Comparison of ENCODE assay signal across 12 cellular contexts in the genomic region with DNA sequence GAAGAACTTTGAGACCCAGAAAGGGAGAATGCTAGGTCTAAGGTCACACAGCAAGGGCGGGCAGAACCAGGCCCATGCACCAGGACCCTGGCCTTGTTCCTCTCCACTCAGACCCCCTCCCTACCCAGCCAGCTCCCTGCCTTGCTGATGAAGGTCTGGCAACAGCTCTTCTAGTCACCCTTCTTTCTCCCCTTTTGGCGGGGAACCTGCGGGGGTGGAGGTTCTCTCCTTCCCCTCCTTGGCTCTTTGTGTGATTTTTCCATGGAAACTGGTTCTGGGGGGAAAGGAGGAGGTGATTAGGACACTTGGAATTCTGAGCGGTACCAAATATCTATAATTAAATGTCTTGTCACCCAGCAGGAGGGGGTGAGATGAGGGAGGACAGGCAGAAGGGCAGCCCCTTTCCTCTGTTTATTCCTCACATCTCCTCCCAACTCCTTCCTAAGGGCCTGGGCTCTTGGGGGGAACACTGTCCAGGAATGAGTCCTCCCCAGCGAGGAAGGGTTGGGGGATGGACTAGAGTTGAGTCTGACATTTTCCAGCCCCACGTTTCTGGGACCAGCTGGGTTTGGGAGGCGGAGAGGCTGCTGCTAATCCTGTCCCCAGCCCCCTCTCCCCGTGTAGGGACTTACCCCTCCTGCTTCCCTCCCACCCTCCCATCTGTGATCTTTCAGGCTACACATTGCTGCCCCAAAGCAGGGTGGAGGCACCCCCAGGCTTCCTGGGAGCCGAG. TPM values are rescaled to one million over a fixed set of nuclear protein-coding genes. Genes with fewer than 3 reads are reported as not detected.
DNase-seq lines count a peak whose midpoint lies in the region; ATAC-seq and TF ChIP-seq lines count a peak whose summit lies in the region.
"Had no signal": no experiment of that assay in that cellular context is flagged by ENCODE, and none has a peak within 500 bp of the region (broad histone marks: within the 10 kb centered on the region; RNA-seq: fewer than 3 reads in every experiment).

No MANE protein-coding gene starts in this region.

- peak overlapping the region; percentile 38 for H3K4me3 ChIP-seq in rectal smooth muscle tissue (ENCODE audit: low read length)

- H3K27me3 ChIP-seq in rectal smooth muscle tissue (ENCODE audit: control insufficient read depth, insufficient read depth, low read length), result no peaks in the 10 kb centered on the region

- DNase-seq in AG08395 (ENCODE audit: low spot score), result peak; percentile 35
- DNase-seq in NCI-H524 (lab: John Stamatoyannopoulos, UW), result peak; percentile 80 to 81
- DNase-seq in glutamatergic neuron, result no peak
- DNase-seq in G401 (ENCODE audit: low spot score), result no peak
- DNase-seq in LoVo (ENCODE audit: low spot score), result no peak
- DNase-seq: activated CD4-positive, alpha-beta T cell treated with anti-CD3 and anti-CD28 coated beads for 48 hours; SHP77 treated with DMSO at 0.1 percent for 48 hours had no signal

- peak overlapping the region; percentile 32 for H3K9ac ChIP-seq in rectal smooth muscle tissue (ENCODE audit: low read length)

- no peak for TF ChIP-seq CTCF in glutamatergic neuron (IDR thresholded peaks at IDR 0.05; ENCODE audit: partially characterized antibody, unreplicated experiment)

- peaks cover 10% of the 10 kb centered on the region for H3K9me3 Mint-ChIP-seq in glutamatergic neuron (ENCODE audit: unreplicated experiment)
- H3K9me3 Mint-ChIP-seq: activated naive CD4-positive, alpha-beta T cell treated with anti-CD3 and anti-CD28 coated beads, Interleukin-2, amount 50 U/mL, for 24 hours had no signal

- H3K4me1 ChIP-seq in rectal smooth muscle tissue (ENCODE audit: control insufficient read depth, insufficient read depth, low read length), result peaks cover 84% of the 10 kb centered on the region

- peak overlapping the region; percentile 97 for H3K27ac ChIP-seq in rectal smooth muscle tissue (ENCODE audit: low read depth, low read length)
- H3K27ac ChIP-seq: C4-2B had no signal

- in situ Hi-C loops in G401 (cut with HindIII; ENCODE audit: low sequenced_read_pairs), result no loop called here

- no peak overlapping the region for H3K4me3 Mint-ChIP-seq in glutamatergic neuron (ENCODE audit: unreplicated experiment)
- H3K4me3 Mint-ChIP-seq: activated naive CD4-positive, alpha-beta T cell treated with anti-CD3 and anti-CD28 coated beads, Interleukin-2, amount 50 U/mL, for 24 hours had no signal

- peaks cover 23% of the 10 kb centered on the region for H3K4me1 Mint-ChIP-seq in glutamatergic neuron (ENCODE audit: low read depth, unreplicated experiment)
- H3K4me1 Mint-ChIP-seq: activated naive CD4-positive, alpha-beta T cell treated with anti-CD3 and anti-CD28 coated beads, Interleukin-2, amount 50 U/mL, for 24 hours had no signal

- H3K36me3 Mint-ChIP-seq in glutamatergic neuron (ENCODE audit: unreplicated experiment), result peaks cover 6% of the 10 kb centered on the region
- H3K36me3 Mint-ChIP-seq: activated naive CD4-positive, alpha-beta T cell treated with anti-CD3 and anti-CD28 coated beads, Interleukin-2, amount 50 U/mL, for 24 hours had no signal

- H3K36me3 ChIP-seq in rectal smooth muscle tissue (ENCODE audit: control insufficient read depth, insufficient read depth, low read length), result no peaks in the 10 kb centered on the region

- ATAC-seq in GM18907 (IDR thresholded peaks at IDR 0.05; ENCODE audit: unreplicated experiment) (no peak), GM18909 (IDR thresholded peaks at IDR 0.05; ENCODE audit: poor library complexity, unreplicated experiment) (no peak)

- peaks cover 17% of the 10 kb centered on the region for H3K27me3 Mint-ChIP-seq in glutamatergic neuron (ENCODE audit: unreplicated experiment)
- H3K27me3 Mint-ChIP-seq: activated naive CD4-positive, alpha-beta T cell treated with anti-CD3 and anti-CD28 coated beads, Interleukin-2, amount 50 U/mL, for 24 hours had no signal

- peak overlapping the region; percentile 52 for H3K27ac Mint-ChIP-seq in glutamatergic neuron (ENCODE audit: unreplicated experiment)

RNA-seq across cellular contexts. Expression of gene ARHGEF17, which starts 7.4 kb away (rescaled TPM):
- 43.3 TPM for total RNA-seq in glutamatergic neuron (ENCODE audit: unreplicated experiment)
- total RNA-seq in G401 (2014; rRNA removed; shearing (Covaris generic)), result 19.9 and 31.0 TPM in 2 replicates

RNA-seq across cellular contexts. Expression of gene P2RY6, which starts 43.3 kb away (rescaled TPM):
- not detected for total RNA-seq in glutamatergic neuron (ENCODE audit: unreplicated experiment)
- not detected in 2 replicates for total RNA-seq in G401 (2014; rRNA removed; shearing (Covaris generic))

Comparison
In these comparisons a context has a peak if more than half of its experiments do, and no peak if none do; other contexts are left out.
1. DNase-seq: peak in AG08395 (single experiment) and NCI-H524 (2 of 2); none in glutamatergic neuron (single experiment), G401 (single experiment) and LoVo (single experiment).